15 cellular contexts compared by ENCODE assay signal in genomic region chr16:58212824-58213655, GRCh38.
"Had no signal": no experiment of that assay in that cellular context is flagged by ENCODE, and none has a peak within 500 bp of the region (broad histone marks: within the 10 kb centered on the region; RNA-seq: fewer than 3 reads in every experiment).

No MANE protein-coding gene starts in this region.

- DNase-seq: activated CD4-positive, alpha-beta T cell treated with anti-CD3 and anti-CD28 coated beads, Interleukin-2, amount 50 U/mL, for 4 hours; activated CD8-positive, alpha-beta memory T cell treated with anti-CD3 and anti-CD28 coated beads, Interleukin-2, amount 10 ng/mL, durations not matched to agents 7 days and 5 days; activated gamma-delta T cell; activated T-cell treated with anti-CD3 and anti-CD28 coated beads, Interleukin-2, amount 50 U/mL, for 4 hours; anterior cingulate cortex; dorsolateral prefrontal cortex; left cardiac atrium; mammary epithelial cell; nucleus accumbens; spleen; stimulated activated CD4-positive, alpha-beta T cell treated with anti-CD3 and anti-CD28 coated beads, Interleukin-1b, Interleukin-23, amount 100 ng/mL, for 48 hours; stimulated activated naive CD4-positive, alpha-beta T cell treated with Interleukin-2 at 50 U/mL for 16 hours had no signal

- H3K4me3 ChIP-seq: dorsolateral prefrontal cortex, spleen had no signal

- ATAC-seq: activated CD4-positive, CD25-positive, alpha-beta regulatory T cell treated with anti-CD3 and anti-CD28 coated beads, Interleukin-2, amount 50 U/mL, for 24 hours; activated CD8-positive, alpha-beta memory T cell treated with anti-CD3 and anti-CD28 coated beads, Interleukin-2, amount 10 ng/mL, durations not matched to agents 7 days and 5 days; activated T-cell treated with anti-CD3 and anti-CD28 coated beads, Interleukin-2, amount 50 U/mL, for 4 hours; left cardiac atrium; natural killer cell treated with Interleukin-12 subunit alpha and Interleukin-12 subunit beta and Interleukin-15 and Interleukin-18, amount 100 ng/mL, for 72 hours; sciatic nerve had no signal

- H3K27ac ChIP-seq: dorsolateral prefrontal cortex, spleen had no signal

- H3K36me3 ChIP-seq: spleen had no signal

- H3K4me1 ChIP-seq: spleen had no signal
